Comparison of ENCODE assay signal across 23 cellular contexts in genomic region chr11:131092469-131092868, GRCh38.
DNase-seq lines count a peak whose midpoint lies in the region; ATAC-seq and TF ChIP-seq lines count a peak whose summit lies in the region.
"Had no signal": no experiment of that assay in that cellular context is flagged by ENCODE, and none has a peak within 500 bp of the region (broad histone marks: within the 10 kb centered on the region; RNA-seq: fewer than 3 reads in every experiment).

No MANE protein-coding gene starts in this region.

- 37 to 59% methylated on average over 3 of the region's 3 CpGs for WGBS in GM23248 (ENCODE audit: low coverage in 1 of 2, low lambda C conversion rate in 2 of 2, missing lambda C conversion rate in 2 of 2), 2 experiments
- WGBS in IMR-90 (ENCODE audit: extremely low coverage in 2 of 2, insufficient read length in 1 of 2), 2 experiments: no CpG with 5 or more reads among the region's 3 CpGs

- no peaks in the 10 kb centered on the region for H3K4me1 Mint-ChIP-seq in natural killer cell
- H3K4me1 Mint-ChIP-seq: CD14-positive monocyte; CD4-positive, alpha-beta memory T cell; CD4-positive, CD25-positive, alpha-beta regulatory T cell; CD8-positive, alpha-beta memory T cell had no signal

- H3K79me1 ChIP-seq in IMR-90 (ENCODE audit: low read depth in 1 of 2, low read length in 2 of 2): no peaks in the 10 kb centered on the region

- no peak overlapping the region for H3K23ac ChIP-seq in IMR-90 (ENCODE audit: low read depth, low read length)

- H4K8ac ChIP-seq in IMR-90 (ENCODE audit: low read depth in 2 of 2, low read length in 2 of 2): no peak overlapping the region

- H4K20me1 ChIP-seq in GM23248 (ENCODE audit: insufficient read depth) (no peaks in the 10 kb centered on the region), IMR-90 (ENCODE audit: insufficient read depth, low read length) (no peaks in the 10 kb centered on the region)
- H4K20me1 ChIP-seq: BLaER1 had no signal

- POLR2A ChIA-PET in IMR-90 (lab: Charles Lee; ENCODE audit: unreplicated experiment): no interaction called here

- H3K36me3 Mint-ChIP-seq in natural killer cell: no peaks in the 10 kb centered on the region
- H3K36me3 Mint-ChIP-seq: CD14-positive monocyte; CD4-positive, alpha-beta memory T cell; CD4-positive, CD25-positive, alpha-beta regulatory T cell; CD8-positive, alpha-beta memory T cell had no signal

- peak; percentile 53 for DNase-seq in GM23248
- peak; percentile 17 for DNase-seq in IMR-90
- DNase-seq in retina: peak; percentile 0
- no peak for DNase-seq in gastrocnemius medialis
- no peak for DNase-seq in natural killer cell
- DNase-seq: 8988T; ACHN; BE2C; C1 segment of cervical spinal cord; CD4-positive, alpha-beta memory T cell; CD4-positive, CD25-positive, alpha-beta regulatory T cell; CD8-positive, alpha-beta memory T cell; COR-L47; DMS 273 treated with DMSO at 0.1 percent for 48 hours; DMS153; DMS53; DMS79; DND-41; EL; GDM1 had no signal

- no peak for TF ChIP-seq RAD21 in IMR-90 (IDR thresholded peaks at IDR 0.05; ENCODE audit: low read length)

- H2AFZ ChIP-seq in GM23248 (no peak overlapping the region), IMR-90 (replicated peaks; ENCODE audit: low read length, poor library complexity) (no peak overlapping the region)

- CTCF ChIA-PET in IMR-90 (lab: Yijun Ruan, JAX): no interaction called here

- no peak overlapping the region for H3K4me3 Mint-ChIP-seq in natural killer cell
- H3K4me3 Mint-ChIP-seq: CD14-positive monocyte; CD4-positive, alpha-beta memory T cell; CD4-positive, CD25-positive, alpha-beta regulatory T cell; CD8-positive, alpha-beta memory T cell had no signal

- H4K91ac ChIP-seq in IMR-90 (ENCODE audit: insufficient read depth, low read depth, low read length): no peak overlapping the region

- no peak for TF ChIP-seq CTCF in IMR-90 (conservative IDR thresholded peaks at IDR 0.05; ENCODE audit: low read depth, low read length)
- TF ChIP-seq CTCF in gastrocnemius medialis (IDR thresholded peaks at IDR 0.05 in 4 of 5, conservative IDR thresholded peaks at IDR 0.05 in 1 of 5): no peak
- no peak for TF ChIP-seq CTCF in natural killer cell (IDR thresholded peaks at IDR 0.05)

- H3K36me3 ChIP-seq in GM23248 (ENCODE audit: low read depth) (no peaks in the 10 kb centered on the region), IMR-90 (ENCODE audit: control insufficient read depth, insufficient read depth, low read length) (no peaks in the 10 kb centered on the region), gastrocnemius medialis (no peaks in the 10 kb centered on the region)
- H3K36me3 ChIP-seq: BE2C, BLaER1 had no signal

- H3K27me3 Mint-ChIP-seq in natural killer cell (ENCODE audit: low read depth in 2 of 2): peaks cover 0 to 3% of the 10 kb centered on the region in 2 donors
- H3K27me3 Mint-ChIP-seq: CD4-positive, CD25-positive, alpha-beta regulatory T cell had no signal

- no peaks in the 10 kb centered on the region for H3F3A ChIP-seq in GM23248 (ENCODE audit: insufficient read depth)

- no peak for TF ChIP-seq POLR2A in IMR-90 (IDR thresholded peaks at IDR 0.05; ENCODE audit: low read depth, low read length)
- no peak for TF ChIP-seq POLR2A in gastrocnemius medialis (IDR thresholded peaks at IDR 0.05)

- H3K9ac ChIP-seq in GM23248 (no peak overlapping the region), IMR-90 (ENCODE audit: low read depth, low read length) (no peak overlapping the region)
- H3K9ac ChIP-seq: BLaER1 had no signal

- H3K27ac Mint-ChIP-seq in natural killer cell: no peak overlapping the region
- H3K27ac Mint-ChIP-seq: CD14-positive monocyte; CD4-positive, alpha-beta memory T cell; CD8-positive, alpha-beta memory T cell had no signal

- no peak overlapping the region for H2BK20ac ChIP-seq in IMR-90 (ENCODE audit: low read depth, low read length)

- H3K4ac ChIP-seq in IMR-90 (ENCODE audit: low read depth, low read length): no peak overlapping the region

- in situ Hi-C loops in GM23248 (cut with MboI) (no loop called here), IMR-90 (cut with MboI; ENCODE audit: low sequenced_read_pairs) (no loop called here), gastrocnemius medialis (cut with MboI; ENCODE audit: low sequenced_read_pairs in 4 of 4) (no loop called here)

- intact Hi-C loops in IMR-90 (cut with micrococcal nuclease): no loop called here
- intact Hi-C loops in gastrocnemius medialis (cut with DNase I; ENCODE audit: low total_unique reads): no loop called here
- intact Hi-C loops in natural killer cell (cut with micrococcal nuclease): no loop called here

- H3K9me3 ChIP-seq in GM23248 (ENCODE audit: low read depth) (no peaks in the 10 kb centered on the region), IMR-90 (ENCODE audit: control insufficient read depth, insufficient read depth, low read length) (no peaks in the 10 kb centered on the region), gastrocnemius medialis (no peaks in the 10 kb centered on the region)
- H3K9me3 ChIP-seq: BE2C, BLaER1 had no signal

- no peak overlapping the region for H2BK15ac ChIP-seq in IMR-90 (ENCODE audit: low read depth, low read length)

- no peaks in the 10 kb centered on the region for H3K9me1 ChIP-seq in IMR-90 (ENCODE audit: insufficient read depth, low read length)

- H4K5ac ChIP-seq in IMR-90 (ENCODE audit: low read depth, low read length): no peak overlapping the region

- no peak overlapping the region for H3K4me3 ChIP-seq in GM23248
- no peak overlapping the region for H3K4me3 ChIP-seq in IMR-90 (ENCODE audit: insufficient read depth, low read depth, low read length)
- H3K4me3 ChIP-seq in gastrocnemius medialis: no peak overlapping the region
- H3K4me3 ChIP-seq: BLaER1, GM12878 had no signal

- H2AK9ac ChIP-seq in IMR-90 (replicated peaks; ENCODE audit: low read depth, low read length, poor library complexity): no peak overlapping the region

- ATAC-seq in IMR-90 (ENCODE audit: low read depth) (no peak), gastrocnemius medialis (no peak), natural killer cell (no peak)
- ATAC-seq: GM12878 had no signal

- H3K4me2 ChIP-seq in GM23248 (ENCODE audit: unreplicated experiment) (no peak overlapping the region), IMR-90 (ENCODE audit: low read depth, low read length) (no peak overlapping the region)
- H3K4me2 ChIP-seq: BLaER1 had no signal

- no peak overlapping the region for H2AK5ac ChIP-seq in IMR-90 (ENCODE audit: low read depth, low read length)

- H3K4me1 ChIP-seq in GM23248 (ENCODE audit: insufficient read depth) (no peaks in the 10 kb centered on the region), IMR-90 (ENCODE audit: control insufficient read depth, insufficient read depth, low read length) (no peaks in the 10 kb centered on the region), gastrocnemius medialis (no peaks in the 10 kb centered on the region)
- H3K4me1 ChIP-seq: BE2C had no signal

- no peak overlapping the region for H2BK120ac ChIP-seq in IMR-90 (ENCODE audit: low read depth, low read length)

- no peak overlapping the region for H3K56ac ChIP-seq in IMR-90 (ENCODE audit: extremely low read depth, insufficient read depth, low read length)

- H3K27me3 ChIP-seq in GM23248 (replicated peaks; ENCODE audit: insufficient read depth) (no peaks in the 10 kb centered on the region), IMR-90 (ENCODE audit: control insufficient read depth, insufficient read depth, low read length) (no peaks in the 10 kb centered on the region), gastrocnemius medialis (no peaks in the 10 kb centered on the region)
- H3K27me3 ChIP-seq: BE2C, BLaER1 had no signal

- H3K9me3 Mint-ChIP-seq in natural killer cell: no peaks in the 10 kb centered on the region
- H3K9me3 Mint-ChIP-seq: CD4-positive, alpha-beta memory T cell had no signal

- H3K79me2 ChIP-seq in GM23248 (ENCODE audit: insufficient read depth): no peaks in the 10 kb centered on the region

- dilution Hi-C loops in IMR-90 (cut with HindIII; ENCODE audit: low sequenced_read_pairs, unreplicated experiment): no loop called here

- H2BK5ac ChIP-seq in IMR-90 (ENCODE audit: low read depth, low read length, poor library complexity, severe bottlenecking): no peak overlapping the region

- no peaks in the 10 kb centered on the region for H3K9me2 ChIP-seq in GM23248 (ENCODE audit: insufficient read depth)

- no peak overlapping the region for H3K27ac ChIP-seq in GM23248
- H3K27ac ChIP-seq in IMR-90 (ENCODE audit: insufficient read depth, low read length): no peak overlapping the region
- H3K27ac ChIP-seq in gastrocnemius medialis: no peak overlapping the region
- H3K27ac ChIP-seq: BLaER1 had no signal

- BruUV-seq in IMR-90 (replicated peaks; lab: Mats Ljungman, UMichigan): no TSS peak

- H3K18ac ChIP-seq in IMR-90 (ENCODE audit: low read depth, low read length): no peak overlapping the region

- H3K14ac ChIP-seq in IMR-90 (replicated peaks; ENCODE audit: low read depth, low read length): no peak overlapping the region

TF ChIP-seq in IMR-90, 13 proteins besides CTCF, POLR2A, EP300 and RAD21 (continues in another document):
- TF ChIP-seq CEBPB (IDR thresholded peaks at IDR 0.05; ENCODE audit: low read depth, low read length) (no peak), USF2 (IDR thresholded peaks at IDR 0.05; ENCODE audit: low read depth, low read length) (no peak), RCOR1 (IDR thresholded peaks at IDR 0.05; ENCODE audit: insufficient replicate concordance, low read length) (no peak), CHD1 (IDR thresholded peaks at IDR 0.05; ENCODE audit: low read depth, low read length) (no peak), MXI1 (IDR thresholded peaks at IDR 0.05; ENCODE audit: borderline replicate concordance, low read depth, low read length) (no peak), RFX5 (IDR thresholded peaks at IDR 0.05; ENCODE audit: low read depth, low read length) (no peak), MAZ (IDR thresholded peaks at IDR 0.05; ENCODE audit: borderline replicate concordance, low read depth, low read length) (no peak), MAFK (IDR thresholded peaks at IDR 0.05; ENCODE audit: low read depth, low read length) (no peak), SMC3 (IDR thresholded peaks at IDR 0.05; ENCODE audit: low read depth, low read length) (no peak)

Comparison
In these comparisons a context has a peak if more than half of its experiments do, and no peak if none do; other contexts are left out.
1. DNase-seq: peak in GM23248 (single experiment), IMR-90 (single experiment) and retina (single experiment); none in gastrocnemius medialis (0 of 2) and natural killer cell (single experiment).